12 cellular contexts compared by ENCODE assay signal in the genomic region with DNA sequence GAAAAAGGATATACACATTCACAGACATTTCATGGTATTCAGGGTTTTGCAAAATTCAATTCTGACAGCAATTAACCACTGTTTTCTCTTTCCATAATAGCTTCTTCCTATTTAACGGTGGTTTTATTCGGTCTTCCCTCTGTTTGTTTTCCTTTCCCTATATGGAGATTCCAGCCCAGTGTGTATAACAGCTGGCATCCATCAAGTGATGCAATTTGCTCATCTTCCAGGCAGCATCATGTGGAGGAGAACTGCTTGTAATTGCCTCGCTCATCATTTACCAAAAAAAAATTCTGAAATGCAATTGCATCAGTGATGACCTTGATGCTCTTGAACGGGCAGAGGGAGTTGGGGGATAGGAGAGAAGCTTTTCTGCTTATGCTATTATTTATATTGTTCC.
DNase-seq lines count a peak whose midpoint lies in the region; ATAC-seq, FAIRE-seq and TF ChIP-seq lines count a peak whose summit lies in the region.
"Had no signal": no experiment of that assay in that cellular context is flagged by ENCODE, and none has a peak within 500 bp of the region (broad histone marks: within the 10 kb centered on the region; RNA-seq: fewer than 3 reads in every experiment).

No MANE protein-coding gene starts in this region.

- H3K4me1 ChIP-seq in kidney (ENCODE audit: control insufficient read depth in 1 of 2, insufficient read depth in 1 of 2, low read depth in 1 of 2, low read length in 2 of 2) = no peaks in the 10 kb centered on the region
- H3K4me1 ChIP-seq: suprapubic skin had no signal

- TF ChIP-seq CTCF in kidney (IDR thresholded peaks at IDR 0.05; ENCODE audit: borderline replicate concordance, extremely low read depth, insufficient read depth) = no peak

- H3K9me3 Mint-ChIP-seq in stimulated activated naive CD8-positive, alpha-beta T cell treated with anti-CD3 and anti-CD28 coated beads, Interleukin-15, Interleukin-2, amounts not matched to agents 100 ng/mL and 50 ng/mL, for 24 hours = no peaks in the 10 kb centered on the region
- no peaks in the 10 kb centered on the region for H3K9me3 Mint-ChIP-seq in activated naive CD8-positive, alpha-beta T cell treated with anti-CD3 and anti-CD28 coated beads, Interleukin-2, amount 50 U/mL, for 24 hours
- H3K9me3 Mint-ChIP-seq in immature natural killer cell = no peaks in the 10 kb centered on the region
- H3K9me3 Mint-ChIP-seq: CD8-positive, alpha-beta memory T cell; T-cell had no signal

- no peaks in the 10 kb centered on the region for H3K27me3 Mint-ChIP-seq in stimulated activated naive CD8-positive, alpha-beta T cell treated with anti-CD3 and anti-CD28 coated beads, Interleukin-15, Interleukin-2, amounts not matched to agents 100 ng/mL and 50 ng/mL, for 24 hours
- H3K27me3 Mint-ChIP-seq in activated naive CD8-positive, alpha-beta T cell treated with anti-CD3 and anti-CD28 coated beads, Interleukin-2, amount 50 U/mL, for 24 hours = no peaks in the 10 kb centered on the region
- H3K27me3 Mint-ChIP-seq in immature natural killer cell (ENCODE audit: low read depth in 3 of 3) = peaks cover 0 to 9% (median 3%) of the 10 kb centered on the region in 3 donors
- H3K27me3 Mint-ChIP-seq: CD8-positive, alpha-beta memory T cell; T-cell had no signal

- no peak overlapping the region for H3K9ac ChIP-seq in kidney (ENCODE audit: low read length in 2 of 2)

- H3K4me1 Mint-ChIP-seq in stimulated activated naive CD8-positive, alpha-beta T cell treated with anti-CD3 and anti-CD28 coated beads, Interleukin-15, Interleukin-2, amounts not matched to agents 100 ng/mL and 50 ng/mL, for 24 hours (ENCODE audit: low read depth) = peaks cover 13% of the 10 kb centered on the region
- peaks cover 2% of the 10 kb centered on the region for H3K4me1 Mint-ChIP-seq in activated naive CD8-positive, alpha-beta T cell treated with anti-CD3 and anti-CD28 coated beads, Interleukin-2, amount 50 U/mL, for 24 hours
- H3K4me1 Mint-ChIP-seq in immature natural killer cell = peaks cover 2 to 45% of the 10 kb centered on the region in 2 donors

- peaks cover 55% of the 10 kb centered on the region for H3K36me3 Mint-ChIP-seq in stimulated activated naive CD8-positive, alpha-beta T cell treated with anti-CD3 and anti-CD28 coated beads, Interleukin-15, Interleukin-2, amounts not matched to agents 100 ng/mL and 50 ng/mL, for 24 hours (ENCODE audit: low read depth)
- H3K36me3 Mint-ChIP-seq in activated naive CD8-positive, alpha-beta T cell treated with anti-CD3 and anti-CD28 coated beads, Interleukin-2, amount 50 U/mL, for 24 hours (ENCODE audit: low read depth) = peaks cover 47% of the 10 kb centered on the region
- H3K36me3 Mint-ChIP-seq in immature natural killer cell = peaks cover 7 to 30% (median 12%) of the 10 kb centered on the region in 3 donors

- no peak overlapping the region for H3K27ac ChIP-seq in kidney (ENCODE audit: low read depth in 2 of 2, low read length in 2 of 2)
- H3K27ac ChIP-seq: suprapubic skin had no signal

- H3K36me3 ChIP-seq in kidney (ENCODE audit: control insufficient read depth in 1 of 2, insufficient read depth in 2 of 2, low read length in 2 of 2) = no peaks in the 10 kb centered on the region
- H3K36me3 ChIP-seq: suprapubic skin had no signal

- no peak overlapping the region for H3K4me3 ChIP-seq in kidney (ENCODE audit: low read length in 2 of 2)
- H3K4me3 ChIP-seq: suprapubic skin had no signal

- H3K9me3 ChIP-seq in kidney (ENCODE audit: control insufficient read depth in 1 of 2, low read length in 2 of 2) = no peaks in the 10 kb centered on the region
- H3K9me3 ChIP-seq: suprapubic skin had no signal

- FAIRE-seq in kidney (lab: Jason Lieb, UNC) = no peak

- no peak for TF ChIP-seq POLR2A in erythroblast (IDR thresholded peaks at IDR 0.05; ENCODE audit: low read length)

- no peak for ATAC-seq in stimulated activated naive CD8-positive, alpha-beta T cell treated with anti-CD3 and anti-CD28 coated beads, Interleukin-15, Interleukin-2, amounts not matched to agents 100 U/mL and 50 U/mL, for 24 hours
- ATAC-seq in activated naive CD8-positive, alpha-beta T cell treated with anti-CD3 and anti-CD28 coated beads, Interleukin-2, amount 50 U/mL, for 24 hours = no peak
- ATAC-seq in GM18867 (IDR thresholded peaks at IDR 0.05; ENCODE audit: unreplicated experiment) = no peak
- ATAC-seq: T-cell had no signal

- H3K27ac Mint-ChIP-seq in stimulated activated naive CD8-positive, alpha-beta T cell treated with anti-CD3 and anti-CD28 coated beads, Interleukin-15, Interleukin-2, amounts not matched to agents 100 ng/mL and 50 ng/mL, for 24 hours = peak overlapping the region; percentile 20
- H3K27ac Mint-ChIP-seq in activated naive CD8-positive, alpha-beta T cell treated with anti-CD3 and anti-CD28 coated beads, Interleukin-2, amount 50 U/mL, for 24 hours = peak overlapping the region; percentile 18
- H3K27ac Mint-ChIP-seq in immature natural killer cell = peak overlapping the region in 5 of 6 donors; percentile 15 to 47 (median 34)

- no peak for DNase-seq in stimulated activated naive CD8-positive, alpha-beta T cell treated with anti-CD3 and anti-CD28 coated beads, Interleukin-15, Interleukin-2, amounts not matched to agents 100 U/mL and 50 U/mL, for 24 hours
- DNase-seq in activated naive CD8-positive, alpha-beta T cell treated with anti-CD3 and anti-CD28 coated beads, Interleukin-2, amount 50 U/mL, for 24 hours = no peak
- DNase-seq in immature natural killer cell = no peak
- DNase-seq in erythroblast (lab: John Stamatoyannopoulos, UW) = no peak
- no peak for DNase-seq in kidney
- no peak for DNase-seq in activated CD8-positive, alpha-beta memory T cell treated with anti-CD3 and anti-CD28 coated beads for 24 hours
- DNase-seq: CD8-positive, alpha-beta memory T cell; effector memory CD4-positive, alpha-beta T cell; T-cell had no signal

- H3K4me3 Mint-ChIP-seq in stimulated activated naive CD8-positive, alpha-beta T cell treated with anti-CD3 and anti-CD28 coated beads, Interleukin-15, Interleukin-2, amounts not matched to agents 100 ng/mL and 50 ng/mL, for 24 hours = no peak overlapping the region
- H3K4me3 Mint-ChIP-seq in activated naive CD8-positive, alpha-beta T cell treated with anti-CD3 and anti-CD28 coated beads, Interleukin-2, amount 50 U/mL, for 24 hours = no peak overlapping the region
- no peak overlapping the region for H3K4me3 Mint-ChIP-seq in immature natural killer cell
- H3K4me3 Mint-ChIP-seq: T-cell had no signal

- intact Hi-C loops in kidney (cut with DNase I) = no loop called here
